8 cellular contexts compared by ENCODE assay signal in the genomic region with DNA sequence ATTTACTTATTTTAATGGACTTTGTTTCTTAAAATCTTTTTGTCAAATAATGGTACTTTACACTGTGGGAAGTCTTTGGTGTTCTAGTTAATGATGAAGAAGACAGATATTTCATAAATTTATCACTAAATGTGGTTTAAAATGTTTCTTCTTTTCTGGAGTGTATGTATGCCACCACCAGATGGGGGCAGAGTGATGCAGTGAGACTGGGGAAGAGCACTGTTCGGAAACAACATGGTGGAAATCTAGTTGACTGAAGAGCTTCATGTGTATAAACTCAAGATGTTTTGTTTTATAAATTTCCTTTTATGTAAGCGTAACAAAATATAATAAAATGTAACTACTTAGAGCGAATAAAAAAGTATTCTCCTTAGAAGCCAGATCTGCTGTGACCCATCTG.
DNase-seq lines count a peak whose midpoint lies in the region; ATAC-seq, FAIRE-seq and TF ChIP-seq lines count a peak whose summit lies in the region.

No MANE protein-coding gene starts in this region.

- H3K27ac ChIP-seq in DND-41 (ENCODE audit: low read length), result no peak overlapping the region
- H3K27ac ChIP-seq in effector memory CD4-positive, alpha-beta T cell (ENCODE audit: insufficient read depth, low read length, poor library complexity, severe bottlenecking), result no peak overlapping the region

- no peak overlapping the region for H2AFZ ChIP-seq in DND-41 (ENCODE audit: low read depth, low read length)

- H3K4me2 ChIP-seq in DND-41 (ENCODE audit: insufficient read depth, low read length), result no peak overlapping the region

- no peak overlapping the region for H3K9ac ChIP-seq in DND-41 (ENCODE audit: low read depth, low read length)

- no peaks in the 10 kb centered on the region for H3K4me1 ChIP-seq in DND-41 (ENCODE audit: insufficient read depth, low read length)
- no peaks in the 10 kb centered on the region for H3K4me1 ChIP-seq in effector memory CD4-positive, alpha-beta T cell (ENCODE audit: control insufficient read depth, insufficient read depth, low read length, poor library complexity, severe bottlenecking)

- peak; percentile 89 for FAIRE-seq in TTC549 (lab: Jason Lieb, UNC)

- H3K36me3 ChIP-seq in DND-41 (ENCODE audit: insufficient read depth, low read length) (no peaks in the 10 kb centered on the region), kidney epithelial cell (ENCODE audit: control insufficient read depth, insufficient read depth, low read length) (no peaks in the 10 kb centered on the region)
- H3K36me3 ChIP-seq in effector memory CD4-positive, alpha-beta T cell (ENCODE audit: control insufficient read depth, insufficient read depth, low read length), result no peaks in the 10 kb centered on the region

- no peaks in the 10 kb centered on the region for H3K9me3 ChIP-seq in DND-41 (ENCODE audit: insufficient read depth, low read length, severe bottlenecking)
- no peaks in the 10 kb centered on the region for H3K9me3 ChIP-seq in effector memory CD4-positive, alpha-beta T cell (ENCODE audit: control insufficient read depth, low read length)

- no peaks in the 10 kb centered on the region for H3K79me2 ChIP-seq in DND-41 (ENCODE audit: insufficient read depth, low read length)

- peak; percentile 48 for TF ChIP-seq CTCF in DND-41 (IDR thresholded peaks at IDR 0.05; ENCODE audit: borderline replicate concordance, extremely low read depth, low read length, poor library complexity, severe bottlenecking)
- peak; percentile 59 for TF ChIP-seq CTCF in kidney epithelial cell (IDR thresholded peaks at IDR 0.05; ENCODE audit: insufficient read depth, low read length, poor library complexity, severe bottlenecking)

- no peaks in the 10 kb centered on the region for H4K20me1 ChIP-seq in DND-41 (ENCODE audit: insufficient read depth, low read length)

- DNase-seq in DND-41 (no peak), kidney epithelial cell (ENCODE audit: low read depth) (no peak)
- DNase-seq in Jurkat, Clone E6-1 (ENCODE audit: low read depth, low spot score), result peak; percentile 29
- no peak for DNase-seq in activated CD4-positive, alpha-beta T cell treated with anti-CD3 and anti-CD28 coated beads for 4 hours
- DNase-seq in effector memory CD4-positive, alpha-beta T cell, result no peak

- ATAC-seq in DND-41 (ENCODE audit: insufficient read depth, low read depth) (no peak), HG03097 (IDR thresholded peaks at IDR 0.05; ENCODE audit: low FRiP score, unreplicated experiment) (no peak), GM19397 (IDR thresholded peaks at IDR 0.05; ENCODE audit: unreplicated experiment) (no peak)

- H3K4me3 ChIP-seq in DND-41 (ENCODE audit: low read depth in 1 of 2, low read length in 2 of 2), result no peak overlapping the region
- H3K4me3 ChIP-seq in Jurkat, Clone E6-1 (ENCODE audit: low read length), result no peak overlapping the region
- no peak overlapping the region for H3K4me3 ChIP-seq in kidney epithelial cell (ENCODE audit: low read depth, low read length)
- H3K4me3 ChIP-seq in effector memory CD4-positive, alpha-beta T cell (ENCODE audit: insufficient read depth, low read depth, low read length, poor library complexity, severe bottlenecking), result no peak overlapping the region

- H3K27me3 ChIP-seq in DND-41 (ENCODE audit: insufficient read depth, low read length, poor library complexity) (no peaks in the 10 kb centered on the region), kidney epithelial cell (ENCODE audit: control insufficient read depth, insufficient read depth, low read length) (no peaks in the 10 kb centered on the region)
- H3K27me3 ChIP-seq in effector memory CD4-positive, alpha-beta T cell (replicated peaks; ENCODE audit: control insufficient read depth, insufficient read depth, low read length, poor library complexity, severe bottlenecking), result no peaks in the 10 kb centered on the region
